In the genomic region with DNA sequence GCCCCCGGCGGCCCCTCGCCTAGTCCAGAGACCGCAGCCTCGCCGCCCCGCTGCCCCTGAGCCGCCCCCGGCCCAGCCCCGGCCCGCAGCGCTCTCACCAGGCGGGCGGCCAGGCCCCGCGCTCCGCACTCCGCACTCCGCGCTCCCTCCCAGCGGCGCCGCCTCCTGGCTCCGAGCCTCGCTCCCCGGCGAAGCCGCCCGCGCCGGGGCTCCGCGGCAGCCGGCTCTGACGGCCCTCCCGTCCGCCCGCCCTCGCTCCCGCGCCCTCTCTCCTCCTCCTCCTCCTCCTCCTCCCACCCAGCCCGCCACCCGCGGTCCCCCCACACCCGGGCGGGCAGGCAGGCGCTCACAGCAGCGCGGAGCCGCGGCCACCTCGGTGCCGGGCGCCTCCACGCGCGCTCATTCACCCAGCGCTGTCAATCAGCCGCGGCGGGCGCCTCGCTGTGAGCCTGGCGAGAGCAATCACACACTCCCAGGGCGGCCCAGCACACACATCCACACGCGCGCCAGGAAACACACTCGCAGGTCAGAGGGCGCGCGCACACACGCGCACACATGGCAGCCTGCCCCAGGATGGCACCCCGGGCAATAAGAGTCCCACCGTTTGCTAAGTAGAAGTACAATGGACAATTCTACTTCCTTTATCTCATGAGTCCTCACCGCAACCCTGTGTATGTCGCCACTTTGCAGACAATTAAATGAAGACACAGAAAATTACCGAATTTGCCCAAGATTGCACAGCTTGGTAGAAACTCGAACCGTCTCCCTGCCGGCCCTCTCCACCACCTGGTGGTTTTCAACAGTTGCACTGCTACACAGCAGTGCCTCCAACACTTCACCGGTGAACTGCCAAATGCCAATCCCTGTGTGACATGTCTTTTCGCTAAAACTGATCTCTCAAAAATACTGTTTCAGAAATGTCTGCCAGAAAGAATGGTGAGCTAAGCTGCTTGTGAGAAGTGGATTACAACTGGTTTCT, we compare ENCODE assay signal across 1 cellular context.
TF ChIP-seq lines count a peak whose summit lies in the region.

TSS of gene PRRT4 (minus strand) at position 228 of the 979 bp plus-strand sequence.

TF ChIP-seq in WTC11, 78 proteins besides CTCF, POLR2A, EP300 and RAD21 (continued from another document):
- TF ChIP-seq AR (CRISPR knock-in tag; IDR thresholded peaks at IDR 0.05): no peak
- TF ChIP-seq, protein P1, sequence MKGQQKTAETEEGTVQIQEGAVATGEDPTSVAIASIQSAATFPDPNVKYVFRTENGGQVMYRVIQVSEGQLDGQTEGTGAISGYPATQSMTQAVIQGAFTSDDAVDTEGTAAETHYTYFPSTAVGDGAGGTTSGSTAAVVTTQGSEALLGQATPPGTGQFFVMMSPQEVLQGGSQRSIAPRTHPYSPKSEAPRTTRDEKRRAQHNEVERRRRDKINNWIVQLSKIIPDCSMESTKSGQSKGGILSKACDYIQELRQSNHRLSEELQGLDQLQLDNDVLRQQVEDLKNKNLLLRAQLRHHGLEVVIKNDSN (CRISPR knock-in tag; IDR thresholded peaks at IDR 0.05): no peak
